10 cellular contexts compared by ENCODE assay signal in the genomic region with DNA sequence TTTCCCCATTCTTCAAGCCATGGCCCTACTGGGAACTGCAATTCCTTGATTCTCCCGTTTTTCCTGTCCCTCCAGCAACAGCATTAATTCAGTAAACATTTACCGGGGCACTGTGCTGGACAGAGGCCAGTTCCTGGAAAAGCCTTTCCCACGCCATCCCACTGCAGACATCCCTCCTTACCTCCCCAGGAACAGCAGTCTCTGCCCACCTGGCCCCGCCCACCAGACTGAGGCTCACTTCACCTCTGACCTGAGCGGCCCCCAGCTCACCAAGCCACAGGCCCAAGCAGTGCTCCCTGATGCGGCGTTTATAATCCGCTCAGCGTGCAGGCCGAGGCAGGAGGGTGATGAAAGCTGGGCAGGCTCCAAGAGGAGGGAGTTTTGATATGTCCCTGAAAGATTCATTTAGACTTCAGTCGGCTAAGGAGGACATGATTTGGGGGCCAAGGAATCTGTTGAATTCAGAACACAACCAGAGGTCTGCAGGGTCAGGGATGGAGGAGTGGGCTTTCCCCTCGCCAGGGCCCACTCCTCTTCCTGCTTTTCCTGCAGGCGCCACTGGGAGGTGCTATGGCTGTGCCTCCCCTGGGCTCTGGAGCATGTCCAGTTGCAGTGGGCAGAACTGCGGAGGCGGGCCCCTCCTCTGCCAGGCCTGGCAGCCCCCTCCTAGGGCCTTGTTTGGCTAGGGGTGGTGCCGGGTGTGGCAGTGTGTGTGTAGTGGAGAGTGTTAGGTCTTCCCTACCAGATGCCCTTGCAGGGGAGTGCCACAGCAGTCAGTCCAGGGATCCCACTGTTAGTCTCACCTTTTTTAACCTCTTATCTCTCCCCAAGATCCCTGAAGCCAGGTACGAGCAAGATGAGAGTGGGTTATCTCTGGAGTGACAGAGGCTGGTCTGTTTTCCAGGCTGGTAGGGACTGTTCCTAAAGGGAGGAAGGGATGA. TPM values are rescaled to one million over a fixed set of nuclear protein-coding genes. Genes with fewer than 3 reads are reported as not detected.
A peak's percentile ranks its signal among the peaks of the same experiment; 100 is the strongest.
DNase-seq lines count a peak whose midpoint lies in the region; ATAC-seq and TF ChIP-seq lines count a peak whose summit lies in the region.
"Had no signal": no experiment of that assay in that cellular context is flagged by ENCODE, and none has a peak within 500 bp of the region (broad histone marks: within the 10 kb centered on the region; RNA-seq: fewer than 3 reads in every experiment).

No MANE protein-coding gene starts in this region.

- TF ChIP-seq CTCF in C4-2B (conservative IDR thresholded peaks at IDR 0.05) (no peak; the same call in 1 of the 2 replicates), neural crest cell (conservative IDR thresholded peaks at IDR 0.05) (peak; percentile 55)

- H3K27ac ChIP-seq in C4-2B (peak overlapping the region; percentile 26), esophagus (ENCODE audit: low read depth in 2 of 2, low read length in 1 of 2) (peak overlapping the region; percentile 80 to 88)
- H3K27ac ChIP-seq: epithelial cell of prostate had no signal

- peaks cover 3 to 12% of the 10 kb centered on the region in 2 donors for H3K4me1 ChIP-seq in esophagus (ENCODE audit: control insufficient read depth in 2 of 2, insufficient read depth in 2 of 2, low read length in 1 of 2)

- no peaks in the 10 kb centered on the region for H3K36me3 Mint-ChIP-seq in neural crest cell (ENCODE audit: low read depth)

- H3K27me3 ChIP-seq in esophagus (ENCODE audit: control insufficient read depth in 1 of 2, insufficient read depth in 2 of 2, low read length in 2 of 2), result no peaks in the 10 kb centered on the region

- H3K36me3 ChIP-seq in esophagus (ENCODE audit: control insufficient read depth in 2 of 2, insufficient read depth in 2 of 2, low read length in 1 of 2), result peaks cover 0 to 8% of the 10 kb centered on the region in 2 donors

- H3K4me1 Mint-ChIP-seq in neural crest cell, result peaks cover 17% of the 10 kb centered on the region

- H3K27me3 Mint-ChIP-seq in neural crest cell (ENCODE audit: low read depth), result peaks cover 13% of the 10 kb centered on the region

- peak overlapping the region; percentile 29 for H3K4me3 Mint-ChIP-seq in neural crest cell

- no peaks in the 10 kb centered on the region for H3K9me3 ChIP-seq in esophagus (ENCODE audit: control insufficient read depth in 2 of 2, insufficient read depth in 1 of 2, low read depth in 1 of 2, low read length in 1 of 2)

- WGBS in esophagus, 2 donors, result 45 to 47% methylated on average over 17 of the region's 17 CpGs

- H3K27ac Mint-ChIP-seq in neural crest cell (ENCODE audit: unreplicated experiment), result no peak overlapping the region

- H3K4me3 ChIP-seq in esophagus (ENCODE audit: low read depth in 1 of 2, low read length in 2 of 2), result peak overlapping the region in 1 of 2 donors; percentile 22

- ATAC-seq in HG02870 (IDR thresholded peaks at IDR 0.05; ENCODE audit: unreplicated experiment) (no peak), HG03135 (IDR thresholded peaks at IDR 0.05; ENCODE audit: unreplicated experiment) (no peak)

- H3K9me3 Mint-ChIP-seq in neural crest cell, result no peaks in the 10 kb centered on the region

- DNase-seq in NAMALWA (ENCODE audit: low spot score) (peak; percentile 32), neural crest cell (ENCODE audit: low read depth, low spot score) (peak; percentile 31), NCI-H1417 treated with DMSO at 0.1 percent for 48 hours (lab: John Stamatoyannopoulos, UW) (no peak)
- DNase-seq in stimulated activated naive CD4-positive, alpha-beta T cell treated with Interleukin-2 at 50 U/mL for 16 hours (lab: John Stamatoyannopoulos, UW), result no peak
- DNase-seq: NCI-H2171 had no signal

RNA-seq across cellular contexts. Expression of a gene that starts 1.4 kb away (rescaled TPM):
- polyA plus RNA-seq in esophagus, result 1,000 to 10,000 TPM in 1 of 2 donors, 100 to 1,000 TPM in 1; 469 to 1,217 TPM
- 6.4 and 7.7 TPM in 2 replicates for total RNA-seq in neural crest cell

RNA-seq across cellular contexts. Expression of a gene that starts 19.2 kb away (rescaled TPM):
- polyA plus RNA-seq in esophagus, result 10 to 100 TPM in 1 of 2 donors, 1 to 10 TPM in 1; 8.3 to 11.3 TPM
- 33.5 and 37.6 TPM in 2 replicates for total RNA-seq in neural crest cell

RNA-seq across cellular contexts. Expression of a gene that starts 34.1 kb away (rescaled TPM):
- 10 to 100 TPM; 22.8 to 37.3 TPM for polyA plus RNA-seq in esophagus
- total RNA-seq in neural crest cell, result 49.7 and 53.1 TPM in 2 replicates

RNA-seq across cellular contexts. Expression of a gene that starts 34.7 kb away (rescaled TPM):
- 1 to 10 TPM; 5.9 to 6.6 TPM for polyA plus RNA-seq in esophagus
- total RNA-seq in neural crest cell, result 47.2 and 47.5 TPM in 2 replicates

RNA-seq across cellular contexts. Expression of a gene that starts 53.7 kb away (rescaled TPM):
- polyA plus RNA-seq in esophagus, result 10 to 100 TPM; 13.9 to 14.0 TPM
- 132 and 134 TPM in 2 replicates for total RNA-seq in neural crest cell

Comparison
In these comparisons a context has a peak if more than half of its experiments do, and no peak if none do; other contexts are left out.
1. DNase-seq: peak in NAMALWA (single experiment) and neural crest cell (single experiment); none in NCI-H1417 treated with DMSO at 0.1 percent for 48 hours (single experiment) and stimulated activated naive CD4-positive, alpha-beta T cell treated with Interleukin-2 at 50 U/mL for 16 hours (single experiment).